21 cellular contexts compared by ENCODE assay signal in genomic region chr1:15181564-15181963, GRCh38. TPM values are rescaled to one million over a fixed set of nuclear protein-coding genes. Genes with fewer than 3 reads are reported as not detected.
A peak's percentile ranks its signal among the peaks of the same experiment; 100 is the strongest.
DNase-seq lines count a peak whose midpoint lies in the region; ATAC-seq, FAIRE-seq and TF ChIP-seq lines count a peak whose summit lies in the region.
"Had no signal": no experiment of that assay in that cellular context is flagged by ENCODE, and none has a peak within 500 bp of the region (broad histone marks: within the 10 kb centered on the region; RNA-seq: fewer than 3 reads in every experiment).

No MANE protein-coding gene starts in this region.

- CTCF ChIA-PET in HepG2 (lab: Yijun Ruan, JAX; ENCODE audit: low intra/inter-chr PET ratio, low total read pairs): no interaction called here

- H3K36me3 Mint-ChIP-seq in stimulated activated memory B cell treated with anti-CD40 and anti-IgM and Interleukin-4, amounts not matched to agents 10 μg/mL and 1 μg/mL and 100 μg/mL, for 72 hours: no peaks in the 10 kb centered on the region
- H3K36me3 Mint-ChIP-seq: CD14-positive monocyte had no signal

- peaks cover 85% of the 10 kb centered on the region for H3K79me2 ChIP-seq in HepG2 (ENCODE audit: insufficient read depth, low read length)

- no peaks in the 10 kb centered on the region for H3K9me3 ChIP-seq in HepG2 (ENCODE audit: low read length)
- no peaks in the 10 kb centered on the region for H3K9me3 ChIP-seq in right lobe of liver
- H3K9me3 ChIP-seq in kidney (ENCODE audit: control insufficient read depth in 1 of 2, low read length in 2 of 2): no peaks in the 10 kb centered on the region
- H3K9me3 ChIP-seq in aorta (ENCODE audit: control insufficient read depth, low read length): no peaks in the 10 kb centered on the region

- FAIRE-seq in HepG2 (lab: Jason Lieb, UNC): no peak
- no peak for FAIRE-seq in kidney (lab: Jason Lieb, UNC)

- 23% methylated on average over 10 of the region's 10 CpGs for WGBS in HepG2 (ENCODE audit: low lambda C conversion rate)
- 41% methylated on average over 10 of the region's 10 CpGs for WGBS in right lobe of liver (ENCODE audit: insufficient coverage, low coverage, low lambda C conversion rate, missing lambda C conversion rate)
- 78 to 85% methylated on average over 10 of the region's 10 CpGs for whole genome bisulfite sequencing in aorta, 2 donors

- TF ChIP-seq POLR2A in HepG2 (IDR thresholded peaks at IDR 0.05; ENCODE audit: insufficient read depth in 1 of 2, low read depth in 2 of 2, low read length in 2 of 2): no peak
- TF ChIP-seq POLR2A in right lobe of liver (IDR thresholded peaks at IDR 0.05): no peak

- POLR2A ChIA-PET in HepG2 (lab: Yijun Ruan, JAX): interaction anchor here (1.5 to 3.1 kb wide), 3 partner anchors 9 to 345 kb away, joined by 3 to 15 read pairs (median 13); partner anchors contain the start of gene DNAJC16

- H3K4me3 Mint-ChIP-seq in stimulated activated memory B cell treated with anti-CD40 and anti-IgM and Interleukin-4, amounts not matched to agents 10 μg/mL and 1 μg/mL and 100 μg/mL, for 72 hours: no peak overlapping the region
- H3K4me3 Mint-ChIP-seq: CD14-positive monocyte had no signal

- H3K4me3 ChIP-seq in HepG2 (replicated peaks in 1 of 3; ENCODE audit: insufficient read depth in 1 of 3, low read depth in 2 of 3, low read length in 3 of 3) (no peak overlapping the region), right lobe of liver (no peak overlapping the region), kidney (ENCODE audit: low read length in 2 of 2) (no peak overlapping the region), aorta (ENCODE audit: low read length in 2 of 2) (no peak overlapping the region)
- H3K4me3 ChIP-seq: GM23248 had no signal

- no peak overlapping the region for H2AFZ ChIP-seq in HepG2 (ENCODE audit: low read length)
- H2AFZ ChIP-seq: GM23248 had no signal

- in situ Hi-C loops in HepG2 (cut with HindIII; ENCODE audit: extremely low pct_ligation_motif_present, low pct_unique_long_range_greater_than_20kb): no loop called here

- TF ChIP-seq EP300 in HepG2 (IDR thresholded peaks at IDR 0.05; ENCODE audit: low read depth in 2 of 2, low read length in 2 of 2) (peak in 1 of 2 experiments; percentile 43; a peak in 1 of 4 replicates), HepG2 (CRISPR knock-in tag; IDR thresholded peaks at IDR 0.05; ENCODE audit: borderline replicate concordance) (no peak)

- H3K36me3 ChIP-seq in HepG2 (replicated peaks in 1 of 2; ENCODE audit: control insufficient read depth in 1 of 2, insufficient read depth in 2 of 2, low read length in 2 of 2) (peaks cover 0 to 21% of the 10 kb centered on the region in 2 experiments; a peak in 2 of 5 replicates), right lobe of liver (no peaks in the 10 kb centered on the region), kidney (ENCODE audit: control insufficient read depth in 1 of 2, insufficient read depth in 2 of 2, low read length in 2 of 2) (no peaks in the 10 kb centered on the region), aorta (ENCODE audit: control insufficient read depth in 1 of 2, insufficient read depth in 2 of 2, low read length in 1 of 2) (no peaks in the 10 kb centered on the region)

- H3K27me3 Mint-ChIP-seq in stimulated activated memory B cell treated with anti-CD40 and anti-IgM and Interleukin-4, amounts not matched to agents 10 μg/mL and 1 μg/mL and 100 μg/mL, for 72 hours: peaks cover 39% of the 10 kb centered on the region

- H4K20me1 ChIP-seq in HepG2 (ENCODE audit: insufficient read depth, low read length): peaks cover 30% of the 10 kb centered on the region

- H3K27me3 ChIP-seq in HepG2 (ENCODE audit: control insufficient read depth in 1 of 2, insufficient read depth in 2 of 2, low read length in 2 of 2) (no peaks in the 10 kb centered on the region), right lobe of liver (no peaks in the 10 kb centered on the region), aorta (ENCODE audit: control insufficient read depth in 1 of 2, insufficient read depth in 2 of 2, low read length in 1 of 2) (no peaks in the 10 kb centered on the region)

- TF ChIP-seq CTCF in HepG2 (CRISPR knock-in tag; IDR thresholded peaks at IDR 0.05) (no peak), right lobe of liver (IDR thresholded peaks at IDR 0.05) (no peak), kidney (IDR thresholded peaks at IDR 0.05; ENCODE audit: borderline replicate concordance, extremely low read depth, insufficient read depth) (no peak)

- H3K4me1 ChIP-seq in HepG2 (ENCODE audit: insufficient read depth, low read length): peaks cover 96% of the 10 kb centered on the region
- no peaks in the 10 kb centered on the region for H3K4me1 ChIP-seq in right lobe of liver
- peaks cover 43 to 51% of the 10 kb centered on the region in 2 donors for H3K4me1 ChIP-seq in kidney (ENCODE audit: control insufficient read depth in 1 of 2, insufficient read depth in 1 of 2, low read depth in 1 of 2, low read length in 2 of 2)
- H3K4me1 ChIP-seq in aorta (ENCODE audit: control insufficient read depth in 1 of 2, insufficient read depth in 2 of 2, low read length in 2 of 2): no peaks in the 10 kb centered on the region

- no peaks in the 10 kb centered on the region for H3K4me1 Mint-ChIP-seq in stimulated activated memory B cell treated with anti-CD40 and anti-IgM and Interleukin-4, amounts not matched to agents 10 μg/mL and 1 μg/mL and 100 μg/mL, for 72 hours

- H3K27ac Mint-ChIP-seq in stimulated activated memory B cell treated with anti-CD40 and anti-IgM and Interleukin-4, amounts not matched to agents 10 μg/mL and 1 μg/mL and 100 μg/mL, for 72 hours: no peak overlapping the region
- H3K27ac Mint-ChIP-seq: CD14-positive monocyte had no signal

- H3K27ac ChIP-seq in HepG2 (ENCODE audit: extremely low read length, insufficient read depth, low read length) (peak overlapping the region; percentile 38), right lobe of liver (no peak overlapping the region), kidney (ENCODE audit: low read depth in 2 of 2, low read length in 2 of 2) (peak overlapping the region; percentile 45 to 82), aorta (ENCODE audit: low read depth in 1 of 2, low read length in 2 of 2) (no peak overlapping the region)
- H3K27ac ChIP-seq: GM23248 had no signal

- DNase-seq in HepG2 (ENCODE audit: low spot score): no peak
- no peak for DNase-seq in right lobe of liver
- peak; percentile 67 for DNase-seq in NCI-H345 treated with DMSO at 0.1 percent for 48 hours (lab: John Stamatoyannopoulos, UW; ENCODE audit: unreplicated experiment)
- DNase-seq in kidney: no peak
- no peak for DNase-seq in aorta
- no peak for DNase-seq in HPDE6-E6E7 (ENCODE audit: extremely low spot score)
- DNase-seq in ureter (ENCODE audit: low spot score): no peak
- DNase-seq: ACHN; AML-193; COR-L47; GM23248; NCI-H1417 treated with DMSO at 0.1 percent for 48 hours; NCI-H2081 treated with DMSO at 0.1 percent for 48 hours; NCI-H446 treated with DMSO at 0.1 percent for 48 hours; NK-92 treated with Interleukin-12 subunit alpha and Interleukin-12 subunit beta, amount 100 ng/mL, for 24 hours; OCI-M1; SHP77 treated with DMSO at 0.1 percent for 48 hours; T-helper 1 cell had no signal

- no peak for TF ChIP-seq RAD21 in HepG2 (CRISPR knock-in tag; IDR thresholded peaks at IDR 0.05)

- no peak overlapping the region for H3K9ac ChIP-seq in HepG2 (ENCODE audit: insufficient read depth, low read depth, low read length)
- peak overlapping the region in 1 of 2 donors; percentile 28 for H3K9ac ChIP-seq in kidney (ENCODE audit: low read length in 2 of 2)
- H3K9ac ChIP-seq: GM23248 had no signal

- BruUV-seq in HepG2 (replicated peaks; lab: Mats Ljungman, UMichigan): no TSS peak

- H3K9me3 Mint-ChIP-seq in stimulated activated memory B cell treated with anti-CD40 and anti-IgM and Interleukin-4, amounts not matched to agents 10 μg/mL and 1 μg/mL and 100 μg/mL, for 72 hours: no peaks in the 10 kb centered on the region

- peak overlapping the region; percentile 28 for H3K4me2 ChIP-seq in HepG2 (ENCODE audit: low read depth, low read length)

- ATAC-seq in HepG2: peak; percentile 55
- ATAC-seq in right lobe of liver: no peak
- ATAC-seq in aorta (ENCODE audit: low FRiP score): no peak
- ATAC-seq in stimulated activated memory B cell treated with anti-CD40 and anti-IgM and Interleukin-4, amounts not matched to agents 10 μg/mL and 1 μg/mL and 100 μg/mL, for 72 hours: no peak
- ATAC-seq: SK-N-SH treated with all-trans-retinoic acid at 6 μM for 48 hours had no signal

- intact Hi-C loops in HepG2 (cut with micrococcal nuclease; ENCODE audit: unreplicated experiment): no loop called here
- intact Hi-C loops in right lobe of liver (cut with DNase I): no loop called here
- intact Hi-C loops in kidney (cut with DNase I): no loop called here
- intact Hi-C loops in aorta (cut with DNase I): no loop called here

TF ChIP-seq in HepG2, 621 proteins besides CTCF, POLR2A, EP300 and RAD21 (continues in another document):
- no peak for TF ChIP-seq NFRKB (IDR thresholded peaks at IDR 0.05)
- no peak for TF ChIP-seq ASH2L (IDR thresholded peaks at IDR 0.05; ENCODE audit: insufficient read length, low read depth, low read length)

RNA-seq across cellular contexts. Expression of gene TMEM51, which starts 28.0 kb away (rescaled TPM):
- total RNA-seq in HepG2 (2016; rRNA removed; fragmentation: Illumina TruSeq; extraction: Trizol) (6.3 and 12.2 TPM in 2 replicates), right lobe of liver (1 to 10 TPM; 1.3 to 5.4 (median 1.9) TPM), kidney (48.4 TPM), aorta (1 to 10 TPM; 5.1 to 8.8 TPM), ureter (38.8 TPM)
- total RNA-seq in HepG2 (2016; cell fraction: cytosol; rRNA removed; fragmentation: Illumina TruSeq; extraction: Trizol; ENCODE audit: low read depth): 2.6 and 2.8 TPM in 2 replicates
- 7.0 and 9.8 TPM in 2 replicates for total RNA-seq in HepG2 (2016; cell fraction: insoluble cytoplasmic fraction; rRNA removed; fragmentation: Illumina TruSeq; extraction: Trizol)
- 5.3 and 6.5 TPM in 2 replicates for total RNA-seq in HepG2 (2016; cell fraction: membrane; rRNA removed; fragmentation: Illumina TruSeq; extraction: Trizol)
- total RNA-seq in HepG2 (2016; cell fraction: nucleus; rRNA removed; fragmentation: Illumina TruSeq; extraction: Trizol): 9.7 and 11.5 TPM in 2 replicates
- polyA plus RNA-seq in HepG2 (2011; rRNA removed) (18.5 and 22.3 TPM in 2 replicates), kidney (ENCODE audit: insufficient read depth, low read depth, low replicate concordance) (38.1 TPM), aorta (1 to 10 TPM; 1.3 to 4.1 TPM)
- 20.1 and 23.4 TPM in 2 replicates for polyA plus RNA-seq in HepG2 (2011; cell fraction: cytosol; rRNA removed)
- 14.3 and 18.6 TPM in 2 replicates for polyA plus RNA-seq in HepG2 (2011; cell fraction: nucleus; rRNA removed)
- 8.0 and 11.2 TPM in 2 replicates for polyA plus RNA-seq in HepG2 (2012)
- polyA plus RNA-seq in HepG2 (2016; cell fraction: cytosol; fragmentation: Illumina TruSeq; extraction: Trizol; ENCODE audit: low read depth): 1.9 and 2.3 TPM in 2 replicates
- polyA plus RNA-seq in HepG2 (2016; cell fraction: insoluble cytoplasmic fraction; fragmentation: Illumina TruSeq; extraction: Trizol; ENCODE audit: low read depth): 8.4 and 8.6 TPM in 2 replicates
- polyA plus RNA-seq in HepG2 (2016; cell fraction: membrane; fragmentation: Illumina TruSeq; extraction: Trizol; ENCODE audit: low read depth): 3.7 and 4.9 TPM in 2 replicates
- polyA plus RNA-seq in HepG2 (2016; cell fraction: nucleus; fragmentation: Illumina TruSeq; extraction: Trizol; ENCODE audit: insufficient read depth, low read depth): 23.6 and 23.8 TPM in 2 replicates
- polyA minus RNA-seq in HepG2 (2011; rRNA and poly(A)+ RNA removed; ENCODE audit: low replicate concordance): 3.2 and 18.3 TPM in 2 replicates
- polyA minus RNA-seq in HepG2 (2011; cell fraction: cytosol; rRNA and poly(A)+ RNA removed): 8.7 and 9.4 TPM in 2 replicates
- 8.6 and 9.4 TPM in 2 replicates for polyA minus RNA-seq in HepG2 (2011; cell fraction: nucleus; rRNA and poly(A)+ RNA removed)

Comparison
In these comparisons a context has a peak if more than half of its experiments do, and no peak if none do; other contexts are left out.
1. H3K27ac ChIP-seq: peak in HepG2 (single experiment) and kidney (2 of 2); none in right lobe of liver (0 of 3) and aorta (0 of 2).